Comparison of ENCODE assay signal across 10 cellular contexts in genomic region chr10:46525177-46525823, GRCh38. TPM values are rescaled to one million over a fixed set of nuclear protein-coding genes. Genes with fewer than 3 reads are reported as not detected.
A peak's percentile ranks its signal among the peaks of the same experiment; 100 is the strongest.
DNase-seq lines count a peak whose midpoint lies in the region; ATAC-seq and TF ChIP-seq lines count a peak whose summit lies in the region.
"Had no signal": no experiment of that assay in that cellular context is flagged by ENCODE, and none has a peak within 500 bp of the region (broad histone marks: within the 10 kb centered on the region; RNA-seq: fewer than 3 reads in every experiment).

No MANE protein-coding gene starts in this region.

- peaks cover 4 to 17% (median 13%) of the 10 kb centered on the region in 4 donors for H3K4me1 ChIP-seq in transverse colon

- ATAC-seq in Right ventricle myocardium superior (ENCODE audit: poor library complexity) (no peak), HG03108 (IDR thresholded peaks at IDR 0.05; ENCODE audit: unreplicated experiment) (no peak)

- no peak overlapping the region for H3K9ac ChIP-seq in SK-N-MC (ENCODE audit: insufficient read length)

- DNase-seq in cardiac septum (ENCODE audit: low spot score) (peak; percentile 71), Right ventricle myocardium superior (no peak), SK-N-MC (ENCODE audit: low read depth, low spot score) (no peak), fibroblast of the conjunctiva (ENCODE audit: low read depth) (peak; percentile 43), transverse colon (peak; percentile 7), NK-92 (lab: John Stamatoyannopoulos, UW; ENCODE audit: unreplicated experiment) (no peak), NCI-H128 (lab: John Stamatoyannopoulos, UW; ENCODE audit: unreplicated experiment) (no peak)
- DNase-seq: immature natural killer cell had no signal

- H3K27ac ChIP-seq in SK-N-MC (0 out of 2 replicates have a peak overlapping the region, but pooled peaks have one; percentile 91), transverse colon (no peak overlapping the region)

- no peak overlapping the region for H3K4me3 ChIP-seq in SK-N-MC
- no peak overlapping the region for H3K4me3 ChIP-seq in transverse colon

- TF ChIP-seq POLR2A in transverse colon (IDR thresholded peaks at IDR 0.05) = no peak

- TF ChIP-seq EP300 in transverse colon (IDR thresholded peaks at IDR 0.05; ENCODE audit: low read depth) = no peak

- in situ Hi-C loops in transverse colon (cut with MboI; ENCODE audit: low pct_ligation_motif_present in 1 of 4, low pct_unique_long_range_greater_than_20kb in 1 of 4, low sequenced_read_pairs in 3 of 4) = no loop called here

- H3K9me3 ChIP-seq in SK-N-MC (ENCODE audit: low read depth, low read length) = no peaks in the 10 kb centered on the region
- H3K9me3 ChIP-seq in transverse colon = no peaks in the 10 kb centered on the region

- H3K36me3 ChIP-seq in SK-N-MC (ENCODE audit: insufficient read depth, low read length) = no peaks in the 10 kb centered on the region
- H3K36me3 ChIP-seq in transverse colon = no peaks in the 10 kb centered on the region

- no peak for TF ChIP-seq CTCF in transverse colon (IDR thresholded peaks at IDR 0.05)

- intact Hi-C loops in cardiac septum (cut with DNase I) (no loop called here), Right ventricle myocardium superior (cut with DNase I) (no loop called here), transverse colon (cut with DNase I; ENCODE audit: low total_unique reads) (no loop called here)

- no peaks in the 10 kb centered on the region for H3K27me3 ChIP-seq in transverse colon

- WGBS in transverse colon (ENCODE audit: low coverage in 1 of 2), 2 donors = 82 to 83% methylated on average over 5 of the region's 5 CpGs

RNA-seq across cellular contexts. Expression of gene GPRIN2, which starts 31.2 kb away (rescaled TPM):
- total RNA-seq in cardiac septum (not detected), Right ventricle myocardium superior (not detected), transverse colon (10 to 100 TPM; 31.3 to 97.3 (median 53.1) TPM)

RNA-seq across cellular contexts. Expression of gene SYT15, which starts 53.6 kb away (rescaled TPM):
- total RNA-seq in cardiac septum (6.7 TPM), Right ventricle myocardium superior (2.7 TPM), transverse colon (under 1 TPM; 0.32 to 0.80 (median 0.39) TPM)

RNA-seq across cellular contexts. Expression of gene NPY4R, which starts 59.5 kb away (rescaled TPM):
- total RNA-seq in cardiac septum = not detected
- total RNA-seq in Right ventricle myocardium superior = not detected
- 10 to 100 TPM in 1 of 4 donors, 1 to 10 TPM in 3; 1.1 to 23.9 (median 2.9) TPM for total RNA-seq in transverse colon
- total RNA-seq: aorta had no signal

Comparison
In these comparisons a context has a peak if more than half of its experiments do, and no peak if none do; other contexts are left out.
1. DNase-seq: peak in cardiac septum (single experiment), fibroblast of the conjunctiva (single experiment) and transverse colon (single experiment); none in Right ventricle myocardium superior (single experiment), SK-N-MC (single experiment), NK-92 (single experiment) and NCI-H128 (single experiment).
2. RNA of gene GPRIN2, which starts 31.2 kb away (total RNA-seq): 31.3 to 97.3 TPM in transverse colon; not detected in cardiac septum (single experiment) and not detected in Right ventricle myocardium superior (single experiment); every median in the first group is over 10 times any median in the second.